ENCODE assay signal across 9 cellular contexts in the genomic region with DNA sequence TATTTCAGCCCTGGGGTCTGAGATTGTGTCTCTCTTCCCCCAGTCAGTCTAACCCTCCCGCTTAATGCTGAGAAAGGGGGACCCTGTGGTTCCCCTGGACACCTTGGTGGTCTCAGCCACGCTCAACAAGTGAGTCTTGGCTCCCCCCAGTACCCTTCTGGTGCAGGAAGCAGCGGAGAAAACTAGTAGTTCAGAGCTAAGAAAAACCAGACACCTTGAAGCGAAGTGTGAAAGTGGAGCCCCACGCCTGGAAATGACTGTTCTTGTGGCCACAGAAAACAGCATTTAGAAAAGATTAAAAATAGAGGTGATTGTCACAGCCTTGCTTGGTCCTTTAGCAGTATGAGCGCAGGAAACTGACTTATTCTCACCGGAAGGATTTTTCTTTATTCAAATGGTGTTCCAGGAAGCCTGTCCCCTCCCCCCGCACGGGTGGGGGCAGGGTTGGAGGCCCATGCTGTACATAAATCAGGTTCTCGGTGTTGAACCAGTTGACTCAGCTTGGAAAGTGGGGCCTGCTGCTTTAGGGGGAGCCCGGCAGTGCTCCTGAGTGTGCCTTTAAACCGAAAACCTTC. TPM values are rescaled to one million over a fixed set of nuclear protein-coding genes. Genes with fewer than 3 reads are reported as not detected.
DNase-seq lines count a peak whose midpoint lies in the region; ATAC-seq, FAIRE-seq and TF ChIP-seq lines count a peak whose summit lies in the region.
"Had no signal": no experiment of that assay in that cellular context is flagged by ENCODE, and none has a peak within 500 bp of the region (broad histone marks: within the 10 kb centered on the region; RNA-seq: fewer than 3 reads in every experiment).

No MANE protein-coding gene starts in this region.

- H2AFZ ChIP-seq in endothelial cell of umbilical vein (ENCODE audit: low read depth, low read length) (no peak overlapping the region), neuron (ENCODE audit: low read depth, low read length) (peak overlapping the region; percentile 84)

- DNase-seq in MG63 (no peak), endothelial cell of umbilical vein (ENCODE audit: low read depth, low spot score) (peak; percentile 81), suprapubic skin (ENCODE audit: low spot score in 2 of 2) (no peak), SKM-1 (lab: John Stamatoyannopoulos, UW; ENCODE audit: unreplicated experiment) (no peak)
- DNase-seq in activated CD8-positive, alpha-beta memory T cell treated with anti-CD3 and anti-CD28 coated beads for 1 hour (ENCODE audit: extremely low read depth in 1 of 2, low read depth in 1 of 2) = peak; percentile 54

- H3K9me3 ChIP-seq in ES-I3 (ENCODE audit: control insufficient read depth, insufficient read depth, low read length) (no peaks in the 10 kb centered on the region), MG63 (no peaks in the 10 kb centered on the region), endothelial cell of umbilical vein (replicated peaks; ENCODE audit: control insufficient read depth, insufficient read depth, low read length) (no peaks in the 10 kb centered on the region), neuron (ENCODE audit: low read length) (no peaks in the 10 kb centered on the region), suprapubic skin (no peaks in the 10 kb centered on the region)

- peak; percentile 82 for TF ChIP-seq POLR2A in endothelial cell of umbilical vein (IDR thresholded peaks at IDR 0.05; ENCODE audit: low read depth, low read length)
- no peak for TF ChIP-seq POLR2A in suprapubic skin (IDR thresholded peaks at IDR 0.05)

- TF ChIP-seq EP300 in suprapubic skin (IDR thresholded peaks at IDR 0.05) = no peak

- intact Hi-C loops in endothelial cell of umbilical vein (cut with micrococcal nuclease) = loop anchor here (1.0 kb wide), 4 partner anchors 9 to 504 kb away; partner anchors contain the start of genes GOLGA1, RPL35 and SCAI

- ATAC-seq in GM21619 (IDR thresholded peaks at IDR 0.05; ENCODE audit: unreplicated experiment) = peak; percentile 34

- CTCF ChIA-PET in endothelial cell of umbilical vein (lab: Charles Lee) = interaction anchor here (1.0 to 4.1 kb wide), 3 partner anchors 11 to 99 kb away, joined by 4 to 15 read pairs (median 7); partner anchors contain the start of genes NR6A1 and WDR38

- H3K27me3 ChIP-seq in MG63 (no peaks in the 10 kb centered on the region), endothelial cell of umbilical vein (ENCODE audit: control insufficient read depth in 2 of 2, insufficient read depth in 2 of 2, low read length in 2 of 2) (no peaks in the 10 kb centered on the region), neuron (ENCODE audit: insufficient read depth, low read length) (no peaks in the 10 kb centered on the region), suprapubic skin (no peaks in the 10 kb centered on the region)

- POLR2A ChIA-PET in endothelial cell of umbilical vein (lab: Charles Lee) = interaction anchor here (0.7 kb wide), 1 partner anchor 8 kb away, joined by 3 read pairs; no protein-coding TSS in a partner anchor

- peak; percentile 95 for FAIRE-seq in endothelial cell of umbilical vein (lab: Jason Lieb, UNC)
- FAIRE-seq: endometrium had no signal

- TF ChIP-seq CTCF in endothelial cell of umbilical vein (IDR thresholded peaks at IDR 0.05; ENCODE audit: extremely low read depth in 1 of 2, insufficient read depth in 1 of 2, low read depth in 1 of 2, low read length in 2 of 2) (no peak), suprapubic skin (IDR thresholded peaks at IDR 0.05) (no peak)

- H4K20me1 ChIP-seq in endothelial cell of umbilical vein (replicated peaks; ENCODE audit: control insufficient read depth, extremely low read depth, insufficient read depth, low read length) = peaks cover 7% of the 10 kb centered on the region

- peaks cover 70% of the 10 kb centered on the region for H3K79me2 ChIP-seq in endothelial cell of umbilical vein (ENCODE audit: control insufficient read depth, insufficient read depth, low read length)

- H3K4me3 ChIP-seq in MG63 = peak overlapping the region; percentile 100
- H3K4me3 ChIP-seq in endothelial cell of umbilical vein (replicated peaks in 1 of 3; ENCODE audit: insufficient read depth in 1 of 3, low read depth in 1 of 3, low read length in 3 of 3) = peak overlapping the region; percentile 31 to 97 (median 79)
- peak overlapping the region; percentile 90 for H3K4me3 ChIP-seq in neuron (ENCODE audit: low read length)
- H3K4me3 ChIP-seq in suprapubic skin = peak overlapping the region; percentile 63

- peak overlapping the region; percentile 96 for H3K9ac ChIP-seq in ES-I3 (ENCODE audit: low read depth, low read length)
- H3K9ac ChIP-seq in endothelial cell of umbilical vein (replicated peaks; ENCODE audit: extremely low read depth, insufficient read depth, low read length) = peak overlapping the region; percentile 91

- dilution Hi-C loops in endothelial cell of umbilical vein (cut with MboI; ENCODE audit: extremely low pct_ligation_motif_present, low sequenced_read_pairs) = no loop called here

- H3K27ac ChIP-seq in endothelial cell of umbilical vein (ENCODE audit: insufficient read depth, low read depth, low read length) = peak overlapping the region; percentile 75
- H3K27ac ChIP-seq in suprapubic skin = peak overlapping the region; percentile 93

- H3K4me1 ChIP-seq in ES-I3 (ENCODE audit: insufficient read depth, low read length) (peaks cover 12% of the 10 kb centered on the region), endothelial cell of umbilical vein (ENCODE audit: control insufficient read depth, extremely low read depth, insufficient read depth, low read length) (peaks cover 34% of the 10 kb centered on the region), neuron (ENCODE audit: insufficient read depth, low read length) (peaks cover 24% of the 10 kb centered on the region), suprapubic skin (peaks cover 59% of the 10 kb centered on the region)

- 8% methylated on average over 12 of the region's 12 CpGs for WGBS in suprapubic skin

- H3K9me1 ChIP-seq in endothelial cell of umbilical vein (replicated peaks; ENCODE audit: control insufficient read depth, extremely low read depth, insufficient read depth, low read length) = no peaks in the 10 kb centered on the region

- TSS peak; percentile 47 for BruUV-seq in endothelial cell of umbilical vein (replicated peaks; lab: Mats Ljungman, UMichigan)

- H3K4me2 ChIP-seq in endothelial cell of umbilical vein (ENCODE audit: insufficient read depth, low read length) = peak overlapping the region; percentile 96

- H3K36me3 ChIP-seq in ES-I3 (ENCODE audit: insufficient read depth, low read length) (peaks cover 5% of the 10 kb centered on the region), MG63 (peaks cover 60% of the 10 kb centered on the region), endothelial cell of umbilical vein (ENCODE audit: control insufficient read depth in 2 of 2, extremely low read depth in 1 of 2, insufficient read depth in 2 of 2, low read length in 2 of 2) (peaks cover 10 to 13% of the 10 kb centered on the region in 2 experiments), neuron (ENCODE audit: insufficient read depth, low read length) (peaks cover 19% of the 10 kb centered on the region), suprapubic skin (peaks cover 13% of the 10 kb centered on the region)

TF ChIP-seq in endothelial cell of umbilical vein, 7 proteins besides CTCF, POLR2A, EP300 and RAD21:
- TF ChIP-seq FOS (IDR thresholded peaks at IDR 0.05; ENCODE audit: borderline replicate concordance, insufficient read depth, low read length) (peak; percentile 49), GATA2 (IDR thresholded peaks at IDR 0.05; ENCODE audit: insufficient read depth, insufficient read length, low read depth, low read length) (no peak), POLR2AphosphoS5 (IDR thresholded peaks at IDR 0.05; ENCODE audit: insufficient read depth, low read depth, low read length) (peak; percentile 80)

RNA-seq across cellular contexts. Expression of gene ARPC5L, which starts 8.1 kb away (rescaled TPM):
- total RNA-seq in MG63 (2014; rRNA removed; shearing (Covaris generic); ENCODE audit: low replicate concordance) = 48.0 and 59.7 TPM in 2 replicates
- total RNA-seq in endothelial cell of umbilical vein (67.7 and 68.1 TPM in 2 replicates), suprapubic skin (10 to 100 TPM; 16.9 to 52.4 (median 33.0) TPM)
- 52.1 and 60.7 TPM in 2 replicates for polyA plus RNA-seq in endothelial cell of umbilical vein
- 68.5 and 83.1 TPM in 2 replicates for polyA plus RNA-seq in endothelial cell of umbilical vein (2011; cell fraction: cytosol; rRNA removed)
- 40.5 and 51.1 TPM in 2 replicates for polyA plus RNA-seq in endothelial cell of umbilical vein (2011; cell fraction: nucleus; rRNA removed)
- 67.8 and 76.2 TPM in 2 replicates for polyA plus RNA-seq in endothelial cell of umbilical vein (2012)
- 25.8 and 30.1 TPM in 2 replicates for polyA minus RNA-seq in endothelial cell of umbilical vein
- 38.8 TPM for polyA minus RNA-seq in endothelial cell of umbilical vein (2011; cell fraction: cytosol; rRNA and poly(A)+ RNA removed)
- polyA minus RNA-seq in endothelial cell of umbilical vein (2011; cell fraction: nucleus; rRNA and poly(A)+ RNA removed) = 7.6 and 7.7 TPM in 2 replicates

RNA-seq across cellular contexts. Expression of gene RPL35, which starts 8.3 kb away (rescaled TPM):
- 3,004 and 3,358 TPM in 2 replicates for total RNA-seq in MG63 (2014; rRNA removed; shearing (Covaris generic); ENCODE audit: low replicate concordance)
- total RNA-seq in endothelial cell of umbilical vein (1,181 and 1,230 TPM in 2 replicates), suprapubic skin (1,000 to 10,000 TPM; 1,001 to 2,050 (median 1,799) TPM)
- 1,706 and 2,206 TPM in 2 replicates for polyA plus RNA-seq in endothelial cell of umbilical vein
- polyA plus RNA-seq in endothelial cell of umbilical vein (2011; cell fraction: cytosol; rRNA removed) = 2,312 and 2,917 TPM in 2 replicates
- 755 and 869 TPM in 2 replicates for polyA plus RNA-seq in endothelial cell of umbilical vein (2011; cell fraction: nucleus; rRNA removed)
- 2,045 and 2,627 TPM in 2 replicates for polyA plus RNA-seq in endothelial cell of umbilical vein (2012)
- polyA minus RNA-seq in endothelial cell of umbilical vein = 398 and 474 TPM in 2 replicates
- 660 TPM for polyA minus RNA-seq in endothelial cell of umbilical vein (2011; cell fraction: cytosol; rRNA and poly(A)+ RNA removed)
- 77.2 and 95.6 TPM in 2 replicates for polyA minus RNA-seq in endothelial cell of umbilical vein (2011; cell fraction: nucleus; rRNA and poly(A)+ RNA removed)

RNA-seq across cellular contexts. Expression of gene WDR38, which starts 16.8 kb away (rescaled TPM):
- total RNA-seq in MG63 (2014; rRNA removed; shearing (Covaris generic); ENCODE audit: low replicate concordance) = not detected in 2 replicates
- total RNA-seq in endothelial cell of umbilical vein (not detected in 2 replicates), suprapubic skin (not detected)
- polyA plus RNA-seq in endothelial cell of umbilical vein = not detected in 2 replicates
- not detected in 2 replicates for polyA plus RNA-seq in endothelial cell of umbilical vein (2011; cell fraction: cytosol; rRNA removed)
- not detected in 2 replicates for polyA plus RNA-seq in endothelial cell of umbilical vein (2011; cell fraction: nucleus; rRNA removed)
- not detected in 2 replicates for polyA plus RNA-seq in endothelial cell of umbilical vein (2012)
- not detected in 2 replicates for polyA minus RNA-seq in endothelial cell of umbilical vein
- not detected for polyA minus RNA-seq in endothelial cell of umbilical vein (2011; cell fraction: cytosol; rRNA and poly(A)+ RNA removed)
- polyA minus RNA-seq in endothelial cell of umbilical vein (2011; cell fraction: nucleus; rRNA and poly(A)+ RNA removed) = not detected in 2 replicates

Comparison
In these comparisons a context has a peak if more than half of its experiments do, and no peak if none do; other contexts are left out.
1. DNase-seq: peak in activated CD8-positive, alpha-beta memory T cell treated with anti-CD3 and anti-CD28 coated beads for 1 hour (2 of 2) and endothelial cell of umbilical vein (single experiment); none in MG63 (single experiment), suprapubic skin (0 of 2) and SKM-1 (single experiment).
2. Peak in every context shown above with its lines, with median percentiles within 50 percentile points of each other: H3K4me3 ChIP-seq.